10 cellular contexts compared by ENCODE assay signal in genomic region chr11:112564228-112564955, GRCh38.
DNase-seq lines count a peak whose midpoint lies in the region; ATAC-seq and TF ChIP-seq lines count a peak whose summit lies in the region.
"Had no signal": no experiment of that assay in that cellular context is flagged by ENCODE, and none has a peak within 500 bp of the region (broad histone marks: within the 10 kb centered on the region; RNA-seq: fewer than 3 reads in every experiment).

No MANE protein-coding gene starts in this region.

- TF ChIP-seq EP300 in SK-N-SH (IDR thresholded peaks at IDR 0.05; ENCODE audit: borderline replicate concordance in 1 of 2, low read depth in 1 of 2, low read length in 1 of 2), result no peak

- peaks cover 12 to 28% of the 10 kb centered on the region in 2 donors for H3K27me3 Mint-ChIP-seq in natural killer cell (ENCODE audit: low read depth in 2 of 2)

- no peak overlapping the region for H2AFZ ChIP-seq in SK-N-SH (ENCODE audit: low read depth)

- no peaks in the 10 kb centered on the region for H3K9me3 Mint-ChIP-seq in natural killer cell

- CTCF ChIA-PET in SK-N-SH (lab: Yijun Ruan, JAX), result interaction anchor here (1.8 to 4.1 kb wide), 2 partner anchors 9 to 23 kb away, joined by 6 to 28 read pairs; no protein-coding TSS in a partner anchor

- H3K4me2 ChIP-seq in SK-N-SH, result no peak overlapping the region

- intact Hi-C loops in natural killer cell (cut with micrococcal nuclease), result no loop called here

- peaks cover 0 to 6% of the 10 kb centered on the region in 2 experiments; a peak in 2 of 4 replicates for H3K4me1 ChIP-seq in SK-N-SH (ENCODE audit: control insufficient read depth in 1 of 2, insufficient read depth in 2 of 2, low read depth in 1 of 2, low read length in 1 of 2)
- no peaks in the 10 kb centered on the region for H3K4me1 ChIP-seq in foreskin keratinocyte

- H3K79me2 ChIP-seq in SK-N-SH (ENCODE audit: insufficient read depth), result no peaks in the 10 kb centered on the region

- H3K36me3 Mint-ChIP-seq in natural killer cell, result no peaks in the 10 kb centered on the region

- H3K9ac ChIP-seq in SK-N-SH, result no peak overlapping the region

- no peak overlapping the region for H3K27ac ChIP-seq in SK-N-SH (ENCODE audit: low read depth in 2 of 2, low read length in 1 of 2)
- H3K27ac ChIP-seq in foreskin keratinocyte, result no peak overlapping the region

- no peak overlapping the region for H3K4me3 Mint-ChIP-seq in natural killer cell

- TF ChIP-seq CTCF in SK-N-SH (IDR thresholded peaks at IDR 0.05), result no peak
- no peak for TF ChIP-seq CTCF in foreskin keratinocyte (conservative IDR thresholded peaks at IDR 0.05)
- no peak for TF ChIP-seq CTCF in natural killer cell (IDR thresholded peaks at IDR 0.05)

- POLR2A ChIA-PET in SK-N-SH (lab: Yijun Ruan, JAX), result no interaction called here

- H3K27ac Mint-ChIP-seq in natural killer cell, result no peak overlapping the region

- no peaks in the 10 kb centered on the region for H3K9me3 ChIP-seq in SK-N-SH

- no peak overlapping the region for H3K4me3 ChIP-seq in SK-N-SH (ENCODE audit: low read depth in 2 of 2, low read length in 1 of 2)

- H3F3A ChIP-seq in SK-N-SH (replicated peaks; ENCODE audit: insufficient read depth), result no peaks in the 10 kb centered on the region

- WGBS in SK-N-SH (ENCODE audit: low lambda C conversion rate), result 31% methylated on average over 3 of the region's 3 CpGs

- peak; percentile 50 for ATAC-seq in foreskin keratinocyte
- ATAC-seq in natural killer cell, result no peak
- ATAC-seq in HG03457 (IDR thresholded peaks at IDR 0.05; ENCODE audit: unreplicated experiment), result no peak

- H3K9me2 ChIP-seq in SK-N-SH, result no peaks in the 10 kb centered on the region

- H3K36me3 ChIP-seq in SK-N-SH (replicated peaks in 1 of 2; ENCODE audit: control insufficient read depth in 1 of 2, insufficient read depth in 2 of 2, low read length in 1 of 2), result no peaks in the 10 kb centered on the region

- no peak for TF ChIP-seq RAD21 in SK-N-SH (IDR thresholded peaks at IDR 0.05; ENCODE audit: low read length)

- no peaks in the 10 kb centered on the region for H3K4me1 Mint-ChIP-seq in natural killer cell

- H3K27me3 ChIP-seq in SK-N-SH (ENCODE audit: insufficient read depth) (no peaks in the 10 kb centered on the region), foreskin keratinocyte (peaks cover 3% of the 10 kb centered on the region)

- DNase-seq in COR-L47 (lab: John Stamatoyannopoulos, UW), result peak; percentile 42
- no peak for DNase-seq in SK-N-SH
- no peak for DNase-seq in foreskin keratinocyte
- DNase-seq in pons (ENCODE audit: low spot score), result peak; percentile 75
- no peak for DNase-seq in ecto neural progenitor cell (ENCODE audit: low spot score)
- no peak for DNase-seq in natural killer cell
- DNase-seq in NCI-H2196 (lab: John Stamatoyannopoulos, UW; ENCODE audit: unreplicated experiment), result no peak
- DNase-seq: DND-41, NCI-H446 treated with DMSO at 0.1 percent for 48 hours had no signal

- H4K20me1 ChIP-seq in SK-N-SH (ENCODE audit: insufficient read depth), result no peaks in the 10 kb centered on the region

TF ChIP-seq in SK-N-SH, 30 proteins besides CTCF, POLR2A, EP300 and RAD21:
- TF ChIP-seq JUND (IDR thresholded peaks at IDR 0.05) (0 out of 2 replicates have a peak, but pooled peaks have one; percentile 4), ZBTB33 (IDR thresholded peaks at IDR 0.05; ENCODE audit: borderline replicate concordance, low read depth) (no peak), CHD2 (IDR thresholded peaks at IDR 0.05; ENCODE audit: low read length, partially characterized antibody) (no peak)
- TF ChIP-seq, protein P1, sequence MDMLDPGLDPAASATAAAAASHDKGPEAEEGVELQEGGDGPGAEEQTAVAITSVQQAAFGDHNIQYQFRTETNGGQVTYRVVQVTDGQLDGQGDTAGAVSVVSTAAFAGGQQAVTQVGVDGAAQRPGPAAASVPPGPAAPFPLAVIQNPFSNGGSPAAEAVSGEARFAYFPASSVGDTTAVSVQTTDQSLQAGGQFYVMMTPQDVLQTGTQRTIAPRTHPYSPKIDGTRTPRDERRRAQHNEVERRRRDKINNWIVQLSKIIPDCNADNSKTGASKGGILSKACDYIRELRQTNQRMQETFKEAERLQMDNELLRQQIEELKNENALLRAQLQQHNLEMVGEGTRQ (IDR thresholded peaks at IDR 0.05; ENCODE audit: borderline replicate concordance, low read depth, low read length), result no peak

Comparison
In these comparisons a context has a peak if more than half of its experiments do, and no peak if none do; other contexts are left out.
1. DNase-seq: peak in COR-L47 (single experiment) and pons (single experiment); none in SK-N-SH (single experiment), foreskin keratinocyte (0 of 2), ecto neural progenitor cell (single experiment), natural killer cell (single experiment) and NCI-H2196 (single experiment).